8 cellular contexts compared by ENCODE assay signal in the genomic region with DNA sequence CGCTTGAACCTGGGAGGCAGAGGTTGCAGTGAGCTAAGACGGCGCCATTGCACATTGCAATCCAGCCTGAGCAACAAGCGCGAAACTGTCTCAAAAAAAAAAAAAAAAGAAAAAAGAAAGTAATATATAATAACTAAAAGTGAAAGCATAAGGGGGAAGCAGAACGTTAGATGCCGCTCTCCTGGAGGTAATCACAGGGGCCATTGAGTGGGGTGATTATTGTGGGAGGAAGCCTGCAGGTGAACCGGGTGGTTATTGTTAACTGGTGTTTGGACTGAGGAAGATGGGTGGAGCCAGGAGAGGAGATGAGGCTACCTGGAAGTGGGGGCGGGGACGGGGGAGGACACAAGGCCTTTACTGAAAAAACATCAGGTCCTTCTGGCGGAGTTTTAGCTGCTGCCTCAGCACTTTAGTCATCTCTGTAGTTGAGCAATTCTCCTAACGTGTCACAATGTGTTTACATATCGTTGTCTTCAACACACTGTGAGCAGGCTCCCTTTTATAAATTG. TPM values are rescaled to one million over a fixed set of nuclear protein-coding genes. Genes with fewer than 3 reads are reported as not detected.
DNase-seq lines count a peak whose midpoint lies in the region; ATAC-seq, FAIRE-seq and TF ChIP-seq lines count a peak whose summit lies in the region.

No MANE protein-coding gene starts in this region.

- no peaks in the 10 kb centered on the region for H4K20me1 ChIP-seq in GM12878 (ENCODE audit: control insufficient read depth, insufficient read depth)

- peaks cover 0 to 6% (median 0%) of the 10 kb centered on the region in 3 donors for H3K36me3 ChIP-seq in Peyer's patch
- no peaks in the 10 kb centered on the region for H3K36me3 ChIP-seq in GM12878 (ENCODE audit: control insufficient read depth in 2 of 2, insufficient read depth in 2 of 2, low read length in 1 of 2)
- no peaks in the 10 kb centered on the region for H3K36me3 ChIP-seq in prostate gland
- no peaks in the 10 kb centered on the region for H3K36me3 ChIP-seq in right atrium auricular region

- in situ Hi-C loops in GM12878 (cut with MboI), result no loop called here

- TF ChIP-seq POLR2A in Peyer's patch (IDR thresholded peaks at IDR 0.05) (no peak), GM12878 (IDR thresholded peaks at IDR 0.05; ENCODE audit: low read depth, low read length) (no peak), prostate gland (IDR thresholded peaks at IDR 0.05) (no peak)

- WGBS in GM12878 (ENCODE audit: insufficient coverage, insufficient replicate concordance, low lambda C conversion rate, missing lambda C conversion rate), result 6% methylated on average over 11 of the region's 13 CpGs
- 64% methylated on average over 13 of the region's 13 CpGs for WGBS in prostate gland

- FAIRE-seq in GM12878 (lab: Jason Lieb, UNC), result no peak

- no peak overlapping the region; the same call in 1 of the 2 replicates for H3K9ac ChIP-seq in GM12878 (ENCODE audit: control insufficient read depth, insufficient read depth, low read length)

- H3K4me1 ChIP-seq in Peyer's patch, result peaks cover 0 to 8% (median 4%) of the 10 kb centered on the region in 4 donors
- peaks cover 5% of the 10 kb centered on the region for H3K4me1 ChIP-seq in GM12878 (ENCODE audit: control insufficient read depth, insufficient read depth, low read length)
- H3K4me1 ChIP-seq in prostate gland (replicated peaks), result no peaks in the 10 kb centered on the region
- H3K4me1 ChIP-seq in right atrium auricular region, result peaks cover 0 to 17% of the 10 kb centered on the region in 2 donors

- RAD21 ChIA-PET in GM12878 (lab: Charles Lee; ENCODE audit: unreplicated experiment), result interaction anchor here (1.0 to 1.8 kb wide), 2 partner anchors 9 to 26 kb away, joined by 4 read pairs; no protein-coding TSS in a partner anchor

- ATAC-seq in GM18519 (IDR thresholded peaks at IDR 0.05; ENCODE audit: low FRiP score, unreplicated experiment) (peak; percentile 60), HG02943 (IDR thresholded peaks at IDR 0.05; ENCODE audit: low read depth, unreplicated experiment) (peak; percentile 55), GM12878 (peak; percentile 75), HG02970 (IDR thresholded peaks at IDR 0.05; ENCODE audit: low FRiP score, unreplicated experiment) (no peak), left ventricle myocardium superior (no peak)

- POLR2A ChIA-PET in GM12878 (lab: Charles Lee), result interaction anchor here (0.7 kb wide), 1 partner anchor 109 kb away, joined by 4 read pairs; no protein-coding TSS in a partner anchor

- TF ChIP-seq EP300 in GM12878 (IDR thresholded peaks at IDR 0.05; ENCODE audit: borderline replicate concordance in 1 of 2, control insufficient read depth in 1 of 2, low read depth in 2 of 2, low read length in 2 of 2), result 0 out of 4 replicates have a peak, but pooled peaks of 1 of the 2 experiments have one; percentile 20

- no peak for TF ChIP-seq CTCF in Peyer's patch (IDR thresholded peaks at IDR 0.05)
- TF ChIP-seq CTCF in GM12878 (IDR thresholded peaks at IDR 0.05 in 2 of 3, conservative IDR thresholded peaks at IDR 0.05 in 1 of 3; ENCODE audit: control insufficient read depth in 2 of 3, extremely low read depth in 1 of 3, insufficient read depth in 1 of 3, low read depth in 3 of 3, low read length in 3 of 3), result no peak
- no peak for TF ChIP-seq CTCF in prostate gland (IDR thresholded peaks at IDR 0.05)
- no peak for TF ChIP-seq CTCF in right atrium auricular region (IDR thresholded peaks at IDR 0.05)

- no peak for TF ChIP-seq RAD21 in GM12878 (IDR thresholded peaks at IDR 0.05; ENCODE audit: insufficient read depth, low read depth, low read length)

- peak overlapping the region; percentile 89 for H3K4me2 ChIP-seq in GM12878 (ENCODE audit: control insufficient read depth, insufficient read depth)

- DNase-seq in Peyer's patch, result peak; percentile 52 to 84 (median 73)
- no peak for DNase-seq in GM12878 (ENCODE audit: low read depth, low spot score)
- peak; percentile 66 for DNase-seq in prostate gland (ENCODE audit: low spot score)
- no peak for DNase-seq in right atrium auricular region (ENCODE audit: low spot score)
- no peak for DNase-seq in left ventricle myocardium superior

- no peaks in the 10 kb centered on the region for H3K79me2 ChIP-seq in GM12878 (ENCODE audit: control insufficient read depth, insufficient read depth, low read length)

- no TSS peak for BruUV-seq in GM12878 (replicated peaks; lab: Mats Ljungman, UMichigan)

- H3K27me3 ChIP-seq in Peyer's patch (no peaks in the 10 kb centered on the region), GM12878 (replicated peaks in 1 of 2; ENCODE audit: control insufficient read depth in 2 of 2, insufficient read depth in 2 of 2, low read length in 1 of 2) (no peaks in the 10 kb centered on the region), prostate gland (replicated peaks; ENCODE audit: insufficient read depth) (no peaks in the 10 kb centered on the region), right atrium auricular region (no peaks in the 10 kb centered on the region)

- CTCF ChIA-PET in GM12878 (lab: Yijun Ruan, JAX), result interaction anchor here (0.6 to 2.1 kb wide), 6 partner anchors 10 to 127 kb away, joined by 3 to 12 read pairs (median 6); no protein-coding TSS in a partner anchor

- SMC1A ChIA-PET in GM12878 (lab: Charles Lee; ENCODE audit: uncharacterized antibody, unreplicated experiment), result interaction anchor here (0.6 to 3.5 kb wide), 5 partner anchors 10 to 25 kb away, joined by 3 to 22 read pairs (median 4); no protein-coding TSS in a partner anchor

- H3K4me3 ChIP-seq in Peyer's patch (peak overlapping the region in 2 of 4 donors; percentile 4 to 9), GM12878 (peak overlapping the region; percentile 61), prostate gland (no peak overlapping the region), right atrium auricular region (no peak overlapping the region)

- peak overlapping the region; percentile 91 for H2AFZ ChIP-seq in GM12878 (ENCODE audit: control insufficient read depth, low read depth, low read length)

- intact Hi-C loops in GM12878 (cut with micrococcal nuclease; ENCODE audit: unreplicated experiment), result no loop called here
- intact Hi-C loops in prostate gland (cut with DNase I), result no loop called here
- intact Hi-C loops in left ventricle myocardium superior (cut with micrococcal nuclease), result no loop called here

- H3K27ac ChIP-seq in Peyer's patch (no peak overlapping the region), GM12878 (ENCODE audit: control insufficient read depth, insufficient read depth) (no peak overlapping the region; the same call in 1 of the 2 replicates), prostate gland (no peak overlapping the region), right atrium auricular region (no peak overlapping the region)

- H3K9me3 ChIP-seq in Peyer's patch, result no peaks in the 10 kb centered on the region
- no peaks in the 10 kb centered on the region for H3K9me3 ChIP-seq in GM12878 (replicated peaks; ENCODE audit: control insufficient read depth, insufficient read depth, low read length)
- H3K9me3 ChIP-seq in prostate gland, result no peaks in the 10 kb centered on the region
- H3K9me3 ChIP-seq in right atrium auricular region, result no peaks in the 10 kb centered on the region

TF ChIP-seq in GM12878, 131 proteins besides CTCF, POLR2A, EP300 and RAD21 (continues in another document):
- TF ChIP-seq IKZF2 (IDR thresholded peaks at IDR 0.05), result peak; percentile 47 to 48; a peak in 3 of 4 replicates
- TF ChIP-seq, protein P1, sequence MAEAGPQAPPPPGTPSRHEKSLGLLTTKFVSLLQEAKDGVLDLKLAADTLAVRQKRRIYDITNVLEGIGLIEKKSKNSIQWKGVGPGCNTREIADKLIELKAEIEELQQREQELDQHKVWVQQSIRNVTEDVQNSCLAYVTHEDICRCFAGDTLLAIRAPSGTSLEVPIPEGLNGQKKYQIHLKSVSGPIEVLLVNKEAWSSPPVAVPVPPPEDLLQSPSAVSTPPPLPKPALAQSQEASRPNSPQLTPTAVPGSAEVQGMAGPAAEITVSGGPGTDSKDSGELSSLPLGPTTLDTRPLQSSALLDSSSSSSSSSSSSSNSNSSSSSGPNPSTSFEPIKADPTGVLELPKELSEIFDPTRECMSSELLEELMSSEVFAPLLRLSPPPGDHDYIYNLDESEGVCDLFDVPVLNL (IDR thresholded peaks at IDR 0.05; ENCODE audit: low read depth, low read length), result no peak
- TF ChIP-seq RBBP5 (conservative IDR thresholded peaks at IDR 0.05), result no peak

RNA-seq across cellular contexts. Expression of a gene that starts 5.3 kb away (rescaled TPM):
- 100 to 1,000 TPM; 102 to 405 (median 263) TPM for total RNA-seq in Peyer's patch
- 230 and 256 TPM in 2 replicates for total RNA-seq in GM12878 (2013; cell fraction: nucleolus; rRNA removed)
- 29.8 and 30.8 TPM in 2 replicates for total RNA-seq in GM12878 (2014; rRNA removed)
- 29.0 and 30.1 TPM in 2 replicates for total RNA-seq in GM12878 (2014; rRNA removed; fragmentation: Illumina TruSeq; extraction: Trizol)
- total RNA-seq in GM12878 (2021), result 35.8 and 37.2 TPM in 2 replicates
- 16.9 TPM for polyA plus RNA-seq in GM12878 (2011; ENCODE audit: low read depth)
- 59.9 and 75.4 TPM in 2 replicates for polyA plus RNA-seq in GM12878 (2011; rRNA removed)
- polyA plus RNA-seq in GM12878 (2011; cell fraction: cytosol; rRNA removed), result 31.7 and 33.3 TPM in 2 replicates
- polyA plus RNA-seq in GM12878 (2011; cell fraction: nucleus; rRNA removed), result 101 and 125 TPM in 2 replicates
- polyA plus RNA-seq in GM12878 (2012), result 24.1 and 41.4 TPM in 2 replicates
- polyA plus RNA-seq in GM12878 (2014; fragmentation: Illumina TruSeq; extraction: Trizol), result 29.6 and 36.6 TPM in 2 replicates
- polyA plus RNA-seq in GM12878 (2014; fragmentation: Nextera tagmentation; extraction: Ambion mirVana), result 10 to 100 TPM in 1 of 2 experiments, 1 to 10 TPM in 1; 6.4 to 12.6 TPM
- polyA plus RNA-seq in GM12878 (2014; rRNA removed), result 23.6 and 27.5 TPM in 2 replicates
- polyA plus RNA-seq in GM12878 (2016; fragmentation: Nextera tagmentation; extraction: Ambion mirVana), result 10 to 100 TPM; 34.3 to 37.8 TPM
- 43.8 and 45.3 TPM in 2 replicates for polyA minus RNA-seq in GM12878 (2011; rRNA and poly(A)+ RNA removed)
- 17.8 and 18.6 TPM in 2 replicates for polyA minus RNA-seq in GM12878 (2011; cell fraction: cytosol; rRNA and poly(A)+ RNA removed)
- 38.3 and 42.0 TPM in 2 replicates for polyA minus RNA-seq in GM12878 (2011; cell fraction: nucleus; rRNA and poly(A)+ RNA removed)
- total RNA-seq in prostate gland, result 100 to 1,000 TPM; 117 to 166 TPM
- total RNA-seq in right atrium auricular region, result 10 to 100 TPM; 46.3 to 51.7 TPM
- total RNA-seq in left ventricle myocardium superior, result 123 TPM

Comparison
In these comparisons a context has a peak if more than half of its experiments do, and no peak if none do; other contexts are left out.
1. ATAC-seq: peak in GM18519 (single experiment), HG02943 (single experiment) and GM12878 (single experiment); none in HG02970 (single experiment) and left ventricle myocardium superior (single experiment).
2. DNase-seq: peak in Peyer's patch (3 of 3) and prostate gland (single experiment); none in GM12878 (single experiment), right atrium auricular region (single experiment) and left ventricle myocardium superior (single experiment).